Comparison of ENCODE assay signal across 9 cellular contexts in genomic region chr21:45698493-45698947, GRCh38. TPM values are rescaled to one million over a fixed set of nuclear protein-coding genes. Genes with fewer than 3 reads are reported as not detected.
A peak's percentile ranks its signal among the peaks of the same experiment; 100 is the strongest.
DNase-seq lines count a peak whose midpoint lies in the region; ATAC-seq, FAIRE-seq and TF ChIP-seq lines count a peak whose summit lies in the region.
"Had no signal": no experiment of that assay in that cellular context is flagged by ENCODE, and none has a peak within 500 bp of the region (broad histone marks: within the 10 kb centered on the region; RNA-seq: fewer than 3 reads in every experiment).

No MANE protein-coding gene starts in this region.

- peaks cover 4% of the 10 kb centered on the region; the same call in 1 of the 2 replicates for H4K20me1 ChIP-seq in IMR-90 (ENCODE audit: insufficient read depth, low read length)

- no peaks in the 10 kb centered on the region for H3K27me3 ChIP-seq in IMR-90 (ENCODE audit: control insufficient read depth, insufficient read depth, low read length)

- H3K9ac ChIP-seq in IMR-90 (ENCODE audit: low read depth, low read length), result no peak overlapping the region

- no peak overlapping the region for H2AFZ ChIP-seq in IMR-90 (replicated peaks; ENCODE audit: low read length, poor library complexity)

- peak; percentile 8; the same call in 1 of the 2 replicates for TF ChIP-seq RAD21 in IMR-90 (IDR thresholded peaks at IDR 0.05; ENCODE audit: low read length)

- no peak for FAIRE-seq in GM19239 (lab: Jason Lieb, UNC)
- FAIRE-seq: RCC 7860 had no signal

- no peak overlapping the region for H2BK5ac ChIP-seq in IMR-90 (ENCODE audit: low read depth, low read length, poor library complexity, severe bottlenecking)

- POLR2A ChIA-PET in IMR-90 (lab: Charles Lee; ENCODE audit: unreplicated experiment), result no interaction called here

- no peak overlapping the region for H2AK5ac ChIP-seq in IMR-90 (ENCODE audit: low read depth, low read length)

- intact Hi-C loops in IMR-90 (cut with micrococcal nuclease), result no loop called here
- intact Hi-C loops in mucosa of descending colon (cut with DNase I, micrococcal nuclease), result no loop called here
- intact Hi-C loops in posterior cingulate gyrus (cut with DNase I), result no loop called here

- ATAC-seq in IMR-90 (ENCODE audit: low read depth), result peak; percentile 94
- peak; percentile 61 for ATAC-seq in mucosa of descending colon
- no peak for ATAC-seq in GM21619 (IDR thresholded peaks at IDR 0.05; ENCODE audit: unreplicated experiment)
- ATAC-seq in GM18517 (IDR thresholded peaks at IDR 0.05; ENCODE audit: unreplicated experiment), result no peak

- no CpG with 5 or more reads among the region's 2 CpGs for WGBS in IMR-90 (ENCODE audit: extremely low coverage in 2 of 2, insufficient read length in 1 of 2), 2 experiments

- dilution Hi-C loops in IMR-90 (cut with HindIII; ENCODE audit: low sequenced_read_pairs, unreplicated experiment), result no loop called here

- TF ChIP-seq POLR2A in IMR-90 (IDR thresholded peaks at IDR 0.05; ENCODE audit: low read depth, low read length), result no peak

- H3K9me1 ChIP-seq in IMR-90 (ENCODE audit: insufficient read depth, low read length), result 0 out of 2 replicates have a peak, but pooled peaks cover 5% of the 10 kb centered on the region

- no peak overlapping the region for H4K8ac ChIP-seq in IMR-90 (ENCODE audit: low read depth in 2 of 2, low read length in 2 of 2)

- H2BK120ac ChIP-seq in IMR-90 (ENCODE audit: low read depth, low read length), result no peak overlapping the region

- DNase-seq in AG20443 (ENCODE audit: low spot score), result peak; percentile 75
- peak; percentile 96 for DNase-seq in IMR-90
- peak; percentile 98 to 99 for DNase-seq in cardiac fibroblast (ENCODE audit: low read depth in 2 of 2)
- peak in 1 of 3 donors; percentile 18 for DNase-seq in mucosa of descending colon
- no peak for DNase-seq in GM19239 (ENCODE audit: insufficient read length, low spot score)
- DNase-seq in posterior cingulate gyrus, result no peak

- H3K23ac ChIP-seq in IMR-90 (ENCODE audit: low read depth, low read length), result no peak overlapping the region

- no peak overlapping the region for H3K18ac ChIP-seq in IMR-90 (ENCODE audit: low read depth, low read length)

- no peak overlapping the region for H4K91ac ChIP-seq in IMR-90 (ENCODE audit: insufficient read depth, low read depth, low read length)

- no peak overlapping the region for H3K4me2 ChIP-seq in IMR-90 (ENCODE audit: low read depth, low read length)

- no peak overlapping the region for H2BK15ac ChIP-seq in IMR-90 (ENCODE audit: low read depth, low read length)

- no peak overlapping the region for H4K5ac ChIP-seq in IMR-90 (ENCODE audit: low read depth, low read length)

- TF ChIP-seq CTCF in IMR-90 (conservative IDR thresholded peaks at IDR 0.05; ENCODE audit: low read depth, low read length), result no peak
- no peak for TF ChIP-seq CTCF in cardiac fibroblast (IDR thresholded peaks at IDR 0.05; ENCODE audit: low read depth, low read length)
- no peak for TF ChIP-seq CTCF in mucosa of descending colon (IDR thresholded peaks at IDR 0.05)

- no TSS peak for BruUV-seq in IMR-90 (replicated peaks; lab: Mats Ljungman, UMichigan)

- no peak overlapping the region for H3K27ac ChIP-seq in IMR-90 (ENCODE audit: insufficient read depth, low read length)

- in situ Hi-C loops in IMR-90 (cut with MboI; ENCODE audit: low sequenced_read_pairs), result no loop called here

- H3K14ac ChIP-seq in IMR-90 (replicated peaks; ENCODE audit: low read depth, low read length), result peak overlapping the region; percentile 57; the same call in 1 of the 2 replicates

- H3K79me1 ChIP-seq in IMR-90 (ENCODE audit: low read depth in 1 of 2, low read length in 2 of 2), result no peaks in the 10 kb centered on the region

- no peak overlapping the region for H2AK9ac ChIP-seq in IMR-90 (replicated peaks; ENCODE audit: low read depth, low read length, poor library complexity)

- no peak overlapping the region for H3K56ac ChIP-seq in IMR-90 (ENCODE audit: extremely low read depth, insufficient read depth, low read length)

- peaks cover 2% of the 10 kb centered on the region; the same call in 1 of the 2 replicates for H3K9me3 ChIP-seq in IMR-90 (ENCODE audit: control insufficient read depth, insufficient read depth, low read length)
- no peaks in the 10 kb centered on the region for H3K9me3 ChIP-seq in mucosa of descending colon

- H3K4me3 ChIP-seq in IMR-90 (ENCODE audit: insufficient read depth, low read depth, low read length), result no peak overlapping the region
- no peak overlapping the region for H3K4me3 ChIP-seq in cardiac fibroblast (replicated peaks in 1 of 2; ENCODE audit: low read depth in 2 of 2, low read length in 2 of 2)
- H3K4me3 ChIP-seq in mucosa of descending colon, result no peak overlapping the region

- H3K4ac ChIP-seq in IMR-90 (ENCODE audit: low read depth, low read length), result no peak overlapping the region

- no peak overlapping the region for H2BK20ac ChIP-seq in IMR-90 (ENCODE audit: low read depth, low read length)

- H3K4me1 ChIP-seq in IMR-90 (ENCODE audit: control insufficient read depth, insufficient read depth, low read length) (peaks cover 3% of the 10 kb centered on the region; the same call in 1 of the 2 replicates), mucosa of descending colon (ENCODE audit: low read depth) (peaks cover 6% of the 10 kb centered on the region)

- H3K36me3 ChIP-seq in IMR-90 (ENCODE audit: control insufficient read depth, insufficient read depth, low read length), result no peaks in the 10 kb centered on the region
- no peaks in the 10 kb centered on the region for H3K36me3 ChIP-seq in mucosa of descending colon (ENCODE audit: low read depth)

- CTCF ChIA-PET in IMR-90 (lab: Yijun Ruan, JAX), result no interaction called here

TF ChIP-seq in IMR-90, 13 proteins besides CTCF, POLR2A, EP300 and RAD21:
- TF ChIP-seq FOS (IDR thresholded peaks at IDR 0.05; ENCODE audit: low read depth, low read length) (peak; percentile 65), RFX5 (IDR thresholded peaks at IDR 0.05; ENCODE audit: low read depth, low read length) (no peak), SMC3 (IDR thresholded peaks at IDR 0.05; ENCODE audit: low read depth, low read length) (no peak), MAZ (IDR thresholded peaks at IDR 0.05; ENCODE audit: borderline replicate concordance, low read depth, low read length) (no peak), USF2 (IDR thresholded peaks at IDR 0.05; ENCODE audit: low read depth, low read length) (peak; percentile 57; the same call in 1 of the 2 replicates), CHD1 (IDR thresholded peaks at IDR 0.05; ENCODE audit: low read depth, low read length) (no peak), BHLHE40 (IDR thresholded peaks at IDR 0.05; ENCODE audit: low read depth, low read length) (peak; percentile 28; the same call in 1 of the 2 replicates), MXI1 (IDR thresholded peaks at IDR 0.05; ENCODE audit: borderline replicate concordance, low read depth, low read length) (no peak), MAFK (IDR thresholded peaks at IDR 0.05; ENCODE audit: low read depth, low read length) (peak; percentile 64; the same call in 1 of the 2 replicates), CEBPB (IDR thresholded peaks at IDR 0.05; ENCODE audit: low read depth, low read length) (peak; percentile 57), RCOR1 (IDR thresholded peaks at IDR 0.05; ENCODE audit: insufficient replicate concordance, low read length) (peak; percentile 75), NFE2L2 (IDR thresholded peaks at IDR 0.05; ENCODE audit: low read depth, low read length) (no peak), ELK1 (IDR thresholded peaks at IDR 0.05; ENCODE audit: borderline replicate concordance, low read depth, low read length) (no peak)
TF ChIP-seq in IMR-90: peak in this region for 6.

RNA-seq across cellular contexts. Expression of gene PCBP3, which starts 55.0 kb away (rescaled TPM):
- 2.5 and 2.9 TPM in 2 replicates for total RNA-seq in IMR-90 (2012; rRNA removed)
- 3.7 and 3.9 TPM in 2 replicates for polyA plus RNA-seq in IMR-90 (2012; rRNA removed)
- polyA plus RNA-seq in IMR-90 (2012; cell fraction: cytosol; rRNA removed), result 4.4 and 7.4 TPM in 2 replicates
- 8.7 and 10.4 TPM in 2 replicates for polyA plus RNA-seq in IMR-90 (2012; cell fraction: nucleus; rRNA removed; ENCODE audit: low replicate concordance)
- total RNA-seq in mucosa of descending colon, result 10 to 100 TPM in 1 of 3 donors, 1 to 10 TPM in 2; 4.5 to 18.4 (median 7.6) TPM

Comparison
In these comparisons a context has a peak if more than half of its experiments do, and no peak if none do; other contexts are left out.
1. DNase-seq: peak in AG20443 (single experiment), IMR-90 (single experiment) and cardiac fibroblast (2 of 2); none in GM19239 (single experiment) and posterior cingulate gyrus (0 of 10).
2. ATAC-seq: peak in IMR-90 (single experiment) and mucosa of descending colon (single experiment); none in GM21619 (single experiment) and GM18517 (single experiment).